12 cellular contexts compared by ENCODE assay signal in the genomic region with DNA sequence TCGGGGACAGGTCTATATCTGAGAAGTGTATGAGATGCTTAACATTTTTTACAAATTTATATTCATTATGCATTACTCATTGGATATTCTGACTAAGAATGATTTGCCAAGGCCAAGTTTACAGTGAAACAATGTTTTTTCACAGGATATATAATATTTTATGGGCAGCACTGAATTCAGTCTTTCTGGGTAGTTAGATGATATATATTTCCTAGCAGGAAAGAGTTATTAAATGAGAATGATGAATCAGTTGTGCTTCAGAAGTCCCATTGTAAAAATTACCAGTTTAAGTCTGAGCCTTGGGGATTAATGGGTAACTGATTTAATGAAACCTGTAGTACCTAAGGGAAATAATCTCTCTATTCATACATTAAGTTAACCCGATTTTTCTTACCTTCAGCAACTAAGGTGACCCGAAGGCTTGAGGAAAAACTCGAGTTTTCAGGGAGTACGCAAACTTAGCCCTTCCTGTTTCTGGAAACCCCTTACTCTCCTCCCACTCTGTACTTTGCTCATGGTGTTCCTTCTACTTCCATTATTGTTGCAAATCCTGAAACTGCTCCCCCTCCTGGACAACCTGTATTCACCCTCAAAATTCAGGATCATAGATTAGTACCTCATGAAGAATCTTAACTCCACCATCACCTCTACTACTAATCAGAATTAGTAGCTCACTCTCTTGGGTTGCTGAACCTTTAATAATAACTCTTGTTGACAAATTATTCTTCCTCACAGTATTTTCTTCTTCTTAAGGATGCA.
DNase-seq lines count a peak whose midpoint lies in the region; ATAC-seq and TF ChIP-seq lines count a peak whose summit lies in the region.
"Had no signal": no experiment of that assay in that cellular context is flagged by ENCODE, and none has a peak within 500 bp of the region (broad histone marks: within the 10 kb centered on the region; RNA-seq: fewer than 3 reads in every experiment).

No MANE protein-coding gene starts in this region.

- no peak overlapping the region for H3K27ac Mint-ChIP-seq in activated CD4-positive, alpha-beta T cell treated with anti-CD3 and anti-CD28 coated beads, Interleukin-2, amount 10 ng/mL, durations not matched to agents 7 days and 5 days
- no peak overlapping the region for H3K27ac Mint-ChIP-seq in activated naive CD8-positive, alpha-beta T cell treated with anti-CD3 and anti-CD28 coated beads, Interleukin-2, amount 50 U/mL, for 24 hours

- H3K27me3 ChIP-seq in WERI-Rb-1 (ENCODE audit: insufficient read depth, low read depth, severe bottlenecking) (no peaks in the 10 kb centered on the region), thyroid gland (no peaks in the 10 kb centered on the region)
- H3K27me3 ChIP-seq: upper lobe of left lung had no signal

- TF ChIP-seq CTCF in HFF-Myc (IDR thresholded peaks at IDR 0.05; ENCODE audit: low read depth, low read length, missing control alignments): peak; percentile 45
- TF ChIP-seq CTCF in WERI-Rb-1 (IDR thresholded peaks at IDR 0.05; ENCODE audit: low read depth, low read length): peak; percentile 42
- no peak for TF ChIP-seq CTCF in thyroid gland (IDR thresholded peaks at IDR 0.05)

- no peaks in the 10 kb centered on the region for H3K4me1 ChIP-seq in thyroid gland

- H3K4me3 ChIP-seq in HFF-Myc (replicated peaks; ENCODE audit: low read depth, low read length): no peak overlapping the region
- no peak overlapping the region for H3K4me3 ChIP-seq in WERI-Rb-1 (ENCODE audit: low read depth, low read length)
- no peak overlapping the region for H3K4me3 ChIP-seq in thyroid gland (replicated peaks in 1 of 3)
- H3K4me3 ChIP-seq: lung, upper lobe of left lung had no signal

- DNase-seq in D341Med (ENCODE audit: low spot score) (peak; percentile 28), HFF-Myc (ENCODE audit: extremely low read depth, low read depth) (no peak), WERI-Rb-1 (peak; percentile 20), kidney tubule cell (ENCODE audit: low spot score) (peak; percentile 64), thyroid gland (no peak)
- DNase-seq in activated CD4-positive, alpha-beta T cell treated with anti-CD3 and anti-CD28 coated beads, Interleukin-2, amount 10 ng/mL, durations not matched to agents 7 days and 5 days: no peak
- DNase-seq in activated naive CD8-positive, alpha-beta T cell treated with anti-CD3 and anti-CD28 coated beads, Interleukin-2, amount 50 U/mL, for 24 hours: no peak
- DNase-seq: central memory CD4-positive, alpha-beta T cell; NCI-H446; upper lobe of left lung had no signal

- POLR2A ChIA-PET in activated CD4-positive, alpha-beta T cell treated with anti-CD3 and anti-CD28 coated beads, Interleukin-2, amount 10 ng/mL, durations not matched to agents 7 days and 5 days (lab: Charles Lee): no interaction called here

- peaks cover 12% of the 10 kb centered on the region for H3K36me3 Mint-ChIP-seq in activated CD4-positive, alpha-beta T cell treated with anti-CD3 and anti-CD28 coated beads, Interleukin-2, amount 10 ng/mL, durations not matched to agents 7 days and 5 days (ENCODE audit: low read depth)
- peaks cover 9% of the 10 kb centered on the region for H3K36me3 Mint-ChIP-seq in activated naive CD8-positive, alpha-beta T cell treated with anti-CD3 and anti-CD28 coated beads, Interleukin-2, amount 50 U/mL, for 24 hours (ENCODE audit: low read depth)

- WGBS in thyroid gland, 2 donors: 79 to 84% methylated on average over 5 of the region's 5 CpGs

- peaks cover 45% of the 10 kb centered on the region for H3K4me1 Mint-ChIP-seq in activated CD4-positive, alpha-beta T cell treated with anti-CD3 and anti-CD28 coated beads, Interleukin-2, amount 10 ng/mL, durations not matched to agents 7 days and 5 days
- H3K4me1 Mint-ChIP-seq in activated naive CD8-positive, alpha-beta T cell treated with anti-CD3 and anti-CD28 coated beads, Interleukin-2, amount 50 U/mL, for 24 hours: peaks cover 43% of the 10 kb centered on the region

- CTCF ChIA-PET in activated CD4-positive, alpha-beta T cell treated with anti-CD3 and anti-CD28 coated beads, Interleukin-2, amount 10 ng/mL, durations not matched to agents 7 days and 5 days (lab: Charles Lee): no interaction called here

- H3K9me3 Mint-ChIP-seq in activated CD4-positive, alpha-beta T cell treated with anti-CD3 and anti-CD28 coated beads, Interleukin-2, amount 10 ng/mL, durations not matched to agents 7 days and 5 days: peaks cover 15% of the 10 kb centered on the region
- H3K9me3 Mint-ChIP-seq in activated naive CD8-positive, alpha-beta T cell treated with anti-CD3 and anti-CD28 coated beads, Interleukin-2, amount 50 U/mL, for 24 hours: peaks cover 4% of the 10 kb centered on the region

- H3K36me3 ChIP-seq in WERI-Rb-1: no peaks in the 10 kb centered on the region
- H3K36me3 ChIP-seq in thyroid gland: no peaks in the 10 kb centered on the region
- H3K36me3 ChIP-seq: upper lobe of left lung had no signal

- H3K27ac ChIP-seq in WERI-Rb-1: no peak overlapping the region
- no peak overlapping the region for H3K27ac ChIP-seq in thyroid gland
- H3K27ac ChIP-seq: upper lobe of left lung had no signal

- H3K9me3 ChIP-seq in WERI-Rb-1 (ENCODE audit: severe bottlenecking): peaks cover 4% of the 10 kb centered on the region
- no peaks in the 10 kb centered on the region for H3K9me3 ChIP-seq in thyroid gland
- H3K9me3 ChIP-seq: upper lobe of left lung had no signal

- H3K4me3 Mint-ChIP-seq in activated CD4-positive, alpha-beta T cell treated with anti-CD3 and anti-CD28 coated beads, Interleukin-2, amount 10 ng/mL, durations not matched to agents 7 days and 5 days: no peak overlapping the region
- no peak overlapping the region for H3K4me3 Mint-ChIP-seq in activated naive CD8-positive, alpha-beta T cell treated with anti-CD3 and anti-CD28 coated beads, Interleukin-2, amount 50 U/mL, for 24 hours

- no peaks in the 10 kb centered on the region for H3K27me3 Mint-ChIP-seq in activated CD4-positive, alpha-beta T cell treated with anti-CD3 and anti-CD28 coated beads, Interleukin-2, amount 10 ng/mL, durations not matched to agents 7 days and 5 days
- no peaks in the 10 kb centered on the region for H3K27me3 Mint-ChIP-seq in activated naive CD8-positive, alpha-beta T cell treated with anti-CD3 and anti-CD28 coated beads, Interleukin-2, amount 50 U/mL, for 24 hours

- no peak for ATAC-seq in HG03571 (IDR thresholded peaks at IDR 0.05; ENCODE audit: unreplicated experiment)
- no peak for ATAC-seq in activated naive CD8-positive, alpha-beta T cell treated with anti-CD3 and anti-CD28 coated beads, Interleukin-2, amount 50 U/mL, for 24 hours

- intact Hi-C loops in thyroid gland (cut with DNase I): no loop called here

- TF ChIP-seq POLR2A in thyroid gland (IDR thresholded peaks at IDR 0.05): no peak

Comparison
In these comparisons a context has a peak if more than half of its experiments do, and no peak if none do; other contexts are left out.
1. DNase-seq: peak in D341Med (single experiment), WERI-Rb-1 (single experiment) and kidney tubule cell (single experiment); none in HFF-Myc (single experiment), thyroid gland (0 of 2), activated CD4-positive, alpha-beta T cell treated with anti-CD3 and anti-CD28 coated beads, Interleukin-2, amount 10 ng/mL, durations not matched to agents 7 days and 5 days (single experiment) and activated naive CD8-positive, alpha-beta T cell treated with anti-CD3 and anti-CD28 coated beads, Interleukin-2, amount 50 U/mL, for 24 hours (single experiment).
2. CTCF ChIP-seq: peak in HFF-Myc (single experiment) and WERI-Rb-1 (single experiment); none in thyroid gland (0 of 6).